In the genomic region with DNA sequence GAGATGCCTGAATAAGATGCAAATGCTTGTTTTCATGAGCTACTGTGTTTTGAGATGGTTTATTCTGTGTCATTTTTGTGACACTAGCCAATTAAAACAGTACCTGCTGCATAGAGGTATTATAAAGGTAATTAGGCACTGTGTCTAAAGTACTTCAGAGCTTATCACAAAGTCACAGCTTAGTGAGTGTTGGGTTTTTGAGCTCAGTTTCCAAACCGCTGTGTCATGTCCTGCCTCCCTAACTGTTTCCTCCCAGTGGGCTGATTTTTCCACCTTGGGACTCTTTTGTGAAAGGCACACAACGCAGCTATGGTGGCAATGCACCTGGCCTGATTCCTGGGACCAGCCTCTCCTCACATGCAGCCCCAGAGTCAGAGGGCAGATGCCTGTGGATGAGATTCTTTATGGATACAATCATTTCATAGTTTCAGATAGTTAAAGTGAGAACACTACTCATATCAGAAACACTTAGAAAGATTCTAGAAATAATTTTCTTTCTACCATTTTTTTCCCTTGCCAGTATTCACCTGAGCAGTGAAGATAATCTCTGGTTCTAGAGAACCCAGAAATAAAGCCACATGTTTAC, we compare ENCODE assay signal across 1 cellular context.
TF ChIP-seq lines count a peak whose summit lies in the region.

No MANE protein-coding gene starts in this region.

TF ChIP-seq in GM23338, 12 proteins besides CTCF, POLR2A, EP300 and RAD21:
- TF ChIP-seq, protein P1, sequence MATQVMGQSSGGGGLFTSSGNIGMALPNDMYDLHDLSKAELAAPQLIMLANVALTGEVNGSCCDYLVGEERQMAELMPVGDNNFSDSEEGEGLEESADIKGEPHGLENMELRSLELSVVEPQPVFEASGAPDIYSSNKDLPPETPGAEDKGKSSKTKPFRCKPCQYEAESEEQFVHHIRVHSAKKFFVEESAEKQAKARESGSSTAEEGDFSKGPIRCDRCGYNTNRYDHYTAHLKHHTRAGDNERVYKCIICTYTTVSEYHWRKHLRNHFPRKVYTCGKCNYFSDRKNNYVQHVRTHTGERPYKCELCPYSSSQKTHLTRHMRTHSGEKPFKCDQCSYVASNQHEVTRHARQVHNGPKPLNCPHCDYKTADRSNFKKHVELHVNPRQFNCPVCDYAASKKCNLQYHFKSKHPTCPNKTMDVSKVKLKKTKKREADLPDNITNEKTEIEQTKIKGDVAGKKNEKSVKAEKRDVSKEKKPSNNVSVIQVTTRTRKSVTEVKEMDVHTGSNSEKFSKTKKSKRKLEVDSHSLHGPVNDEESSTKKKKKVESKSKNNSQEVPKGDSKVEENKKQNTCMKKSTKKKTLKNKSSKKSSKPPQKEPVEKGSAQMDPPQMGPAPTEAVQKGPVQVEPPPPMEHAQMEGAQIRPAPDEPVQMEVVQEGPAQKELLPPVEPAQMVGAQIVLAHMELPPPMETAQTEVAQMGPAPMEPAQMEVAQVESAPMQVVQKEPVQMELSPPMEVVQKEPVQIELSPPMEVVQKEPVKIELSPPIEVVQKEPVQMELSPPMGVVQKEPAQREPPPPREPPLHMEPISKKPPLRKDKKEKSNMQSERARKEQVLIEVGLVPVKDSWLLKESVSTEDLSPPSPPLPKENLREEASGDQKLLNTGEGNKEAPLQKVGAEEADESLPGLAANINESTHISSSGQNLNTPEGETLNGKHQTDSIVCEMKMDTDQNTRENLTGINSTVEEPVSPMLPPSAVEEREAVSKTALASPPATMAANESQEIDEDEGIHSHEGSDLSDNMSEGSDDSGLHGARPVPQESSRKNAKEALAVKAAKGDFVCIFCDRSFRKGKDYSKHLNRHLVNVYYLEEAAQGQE (IDR thresholded peaks at IDR 0.05; ENCODE audit: unreplicated experiment): no peak
- TF ChIP-seq ZNF331 (CRISPR knock-in tag; IDR thresholded peaks at IDR 0.05; ENCODE audit: low read depth): no peak
- no peak for TF ChIP-seq STAT1 (IDR thresholded peaks at IDR 0.05; ENCODE audit: unreplicated experiment)
- no peak for TF ChIP-seq POLR2AphosphoS5 (IDR thresholded peaks at IDR 0.05; ENCODE audit: low read depth)
- TF ChIP-seq EZH2 (IDR thresholded peaks at IDR 0.05; ENCODE audit: low read depth, unreplicated experiment): no peak
- TF ChIP-seq EZH2phosphoT487 (IDR thresholded peaks at IDR 0.05; ENCODE audit: unreplicated experiment): no peak
- no peak for TF ChIP-seq JUNB (IDR thresholded peaks at IDR 0.05; ENCODE audit: unreplicated experiment)
- TF ChIP-seq, protein P2, sequence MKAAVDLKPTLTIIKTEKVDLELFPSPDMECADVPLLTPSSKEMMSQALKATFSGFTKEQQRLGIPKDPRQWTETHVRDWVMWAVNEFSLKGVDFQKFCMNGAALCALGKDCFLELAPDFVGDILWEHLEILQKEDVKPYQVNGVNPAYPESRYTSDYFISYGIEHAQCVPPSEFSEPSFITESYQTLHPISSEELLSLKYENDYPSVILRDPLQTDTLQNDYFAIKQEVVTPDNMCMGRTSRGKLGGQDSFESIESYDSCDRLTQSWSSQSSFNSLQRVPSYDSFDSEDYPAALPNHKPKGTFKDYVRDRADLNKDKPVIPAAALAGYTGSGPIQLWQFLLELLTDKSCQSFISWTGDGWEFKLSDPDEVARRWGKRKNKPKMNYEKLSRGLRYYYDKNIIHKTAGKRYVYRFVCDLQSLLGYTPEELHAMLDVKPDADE (IDR thresholded peaks at IDR 0.05): no peak
- TF ChIP-seq, protein P3, sequence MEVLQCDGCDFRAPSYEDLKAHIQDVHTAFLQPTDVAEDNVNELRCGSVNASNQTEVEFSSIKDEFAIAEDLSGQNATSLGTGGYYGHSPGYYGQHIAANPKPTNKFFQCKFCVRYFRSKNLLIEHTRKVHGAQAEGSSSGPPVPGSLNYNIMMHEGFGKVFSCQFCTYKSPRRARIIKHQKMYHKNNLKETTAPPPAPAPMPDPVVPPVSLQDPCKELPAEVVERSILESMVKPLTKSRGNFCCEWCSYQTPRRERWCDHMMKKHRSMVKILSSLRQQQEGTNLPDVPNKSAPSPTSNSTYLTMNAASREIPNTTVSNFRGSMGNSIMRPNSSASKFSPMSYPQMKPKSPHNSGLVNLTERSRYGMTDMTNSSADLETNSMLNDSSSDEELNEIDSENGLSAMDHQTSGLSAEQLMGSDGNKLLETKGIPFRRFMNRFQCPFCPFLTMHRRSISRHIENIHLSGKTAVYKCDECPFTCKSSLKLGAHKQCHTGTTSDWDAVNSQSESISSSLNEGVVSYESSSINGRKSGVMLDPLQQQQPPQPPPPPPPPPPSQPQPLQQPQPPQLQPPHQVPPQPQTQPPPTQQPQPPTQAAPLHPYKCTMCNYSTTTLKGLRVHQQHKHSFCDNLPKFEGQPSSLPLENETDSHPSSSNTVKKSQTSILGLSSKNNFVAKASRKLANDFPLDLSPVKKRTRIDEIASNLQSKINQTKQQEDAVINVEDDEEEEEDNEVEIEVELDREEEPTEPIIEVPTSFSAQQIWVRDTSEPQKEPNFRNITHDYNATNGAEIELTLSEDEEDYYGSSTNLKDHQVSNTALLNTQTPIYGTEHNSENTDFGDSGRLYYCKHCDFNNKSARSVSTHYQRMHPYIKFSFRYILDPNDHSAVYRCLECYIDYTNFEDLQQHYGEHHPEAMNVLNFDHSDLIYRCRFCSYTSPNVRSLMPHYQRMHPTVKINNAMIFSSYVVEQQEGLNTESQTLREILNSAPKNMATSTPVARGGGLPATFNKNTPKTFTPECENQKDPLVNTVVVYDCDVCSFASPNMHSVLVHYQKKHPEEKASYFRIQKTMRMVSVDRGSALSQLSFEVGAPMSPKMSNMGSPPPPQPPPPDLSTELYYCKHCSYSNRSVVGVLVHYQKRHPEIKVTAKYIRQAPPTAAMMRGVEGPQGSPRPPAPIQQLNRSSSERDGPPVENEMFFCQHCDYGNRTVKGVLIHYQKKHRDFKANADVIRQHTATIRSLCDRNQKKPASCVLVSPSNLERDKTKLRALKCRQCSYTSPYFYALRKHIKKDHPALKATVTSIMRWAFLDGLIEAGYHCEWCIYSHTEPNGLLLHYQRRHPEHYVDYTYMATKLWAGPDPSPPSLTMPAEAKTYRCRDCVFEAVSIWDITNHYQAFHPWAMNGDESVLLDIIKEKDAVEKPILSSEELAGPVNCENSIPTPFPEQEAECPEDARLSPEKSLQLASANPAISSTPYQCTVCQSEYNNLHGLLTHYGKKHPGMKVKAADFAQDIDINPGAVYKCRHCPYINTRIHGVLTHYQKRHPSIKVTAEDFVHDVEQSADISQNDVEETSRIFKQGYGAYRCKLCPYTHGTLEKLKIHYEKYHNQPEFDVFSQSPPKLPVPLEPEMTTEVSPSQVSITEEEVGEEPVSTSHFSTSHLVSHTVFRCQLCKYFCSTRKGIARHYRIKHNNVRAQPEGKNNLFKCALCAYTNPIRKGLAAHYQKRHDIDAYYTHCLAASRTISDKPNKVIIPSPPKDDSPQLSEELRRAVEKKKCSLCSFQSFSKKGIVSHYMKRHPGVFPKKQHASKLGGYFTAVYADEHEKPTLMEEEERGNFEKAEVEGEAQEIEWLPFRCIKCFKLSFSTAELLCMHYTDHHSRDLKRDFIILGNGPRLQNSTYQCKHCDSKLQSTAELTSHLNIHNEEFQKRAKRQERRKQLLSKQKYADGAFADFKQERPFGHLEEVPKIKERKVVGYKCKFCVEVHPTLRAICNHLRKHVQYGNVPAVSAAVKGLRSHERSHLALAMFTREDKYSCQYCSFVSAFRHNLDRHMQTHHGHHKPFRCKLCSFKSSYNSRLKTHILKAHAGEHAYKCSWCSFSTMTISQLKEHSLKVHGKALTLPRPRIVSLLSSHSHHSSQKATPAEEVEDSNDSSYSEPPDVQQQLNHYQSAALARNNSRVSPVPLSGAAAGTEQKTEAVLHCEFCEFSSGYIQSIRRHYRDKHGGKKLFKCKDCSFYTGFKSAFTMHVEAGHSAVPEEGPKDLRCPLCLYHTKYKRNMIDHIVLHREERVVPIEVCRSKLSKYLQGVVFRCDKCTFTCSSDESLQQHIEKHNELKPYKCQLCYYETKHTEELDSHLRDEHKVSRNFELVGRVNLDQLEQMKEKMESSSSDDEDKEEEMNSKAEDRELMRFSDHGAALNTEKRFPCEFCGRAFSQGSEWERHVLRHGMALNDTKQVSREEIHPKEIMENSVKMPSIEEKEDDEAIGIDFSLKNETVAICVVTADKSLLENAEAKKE (CRISPR knock-in tag; IDR thresholded peaks at IDR 0.05): no peak
- no peak for TF ChIP-seq CREB1 (CRISPR knock-in tag; IDR thresholded peaks at IDR 0.05; ENCODE audit: low read depth)
- TF ChIP-seq NANOG (IDR thresholded peaks at IDR 0.05; ENCODE audit: borderline replicate concordance): no peak
- no peak for TF ChIP-seq ZNF114 (CRISPR knock-in tag; IDR thresholded peaks at IDR 0.05)
